ENCODE assay signal across 20 cellular contexts in the genomic region with DNA sequence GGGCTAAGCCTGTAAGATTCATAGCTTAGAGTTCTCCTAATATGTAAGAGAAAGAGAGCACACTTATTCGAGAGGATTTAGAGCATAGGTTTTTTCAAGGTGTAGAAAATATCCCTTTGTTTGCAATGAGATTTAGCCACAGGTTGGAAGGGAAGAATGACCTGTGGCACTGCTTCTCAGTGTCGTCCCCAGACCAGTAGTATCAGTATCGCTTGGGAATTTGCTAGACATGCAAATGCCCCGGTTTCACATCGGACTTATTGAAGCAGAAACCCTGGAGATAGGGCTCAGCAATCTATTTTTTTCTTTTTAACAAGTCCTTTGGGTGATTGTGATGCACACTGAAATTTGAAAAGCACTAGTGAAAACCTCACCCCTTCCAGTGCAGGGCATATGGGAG.
"Had no signal": no experiment of that assay in that cellular context is flagged by ENCODE, and none has a peak within 500 bp of the region (broad histone marks: within the 10 kb centered on the region; RNA-seq: fewer than 3 reads in every experiment).

No MANE protein-coding gene starts in this region.

- H3K27me3 ChIP-seq: MG63 had no signal

- H3K9me3 Mint-ChIP-seq: T-cell had no signal

- H3K27ac Mint-ChIP-seq: T-cell had no signal

- DNase-seq: KBM-7, MG63, NCI-H1092 treated with DMSO at 0.1 percent for 48 hours, NCI-H1436, NCI-H187, NCI-H2029, NCI-H2081 treated with DMSO at 0.1 percent for 48 hours, NCI-H2171, NCI-H226, NCI-H446, NCI-H510A, NCI-H524 treated with DMSO at 0.1 percent for 48 hours, NCI-H748 treated with DMSO at 0.1 percent for 48 hours, SHP77, SK-N-SH, SW 1271, T-cell had no signal

- H3K36me3 Mint-ChIP-seq: T-cell had no signal

- H3K4me2 ChIP-seq: SK-N-SH had no signal

- H3K4me3 Mint-ChIP-seq: T-cell had no signal

- H3K9me3 ChIP-seq: MG63, SK-N-SH had no signal

- H3K27ac ChIP-seq: HL-60, RWPE1 had no signal

- H3K9me2 ChIP-seq: SK-N-SH had no signal

- H3K36me3 ChIP-seq: MG63 had no signal

- ATAC-seq: Panc1, T-cell had no signal

- H3K9ac ChIP-seq: SK-N-SH had no signal

- H3K4me3 ChIP-seq: MG63 had no signal
